1 cellular context compared by ENCODE assay signal in genomic region chr3:50676031-50676705, GRCh38.
TF ChIP-seq lines count a peak whose summit lies in the region.

No MANE protein-coding gene starts in this region.

TF ChIP-seq in A549, 52 proteins besides CTCF, POLR2A, EP300 and RAD21 (continued from another document):
- TF ChIP-seq BCL3 (IDR thresholded peaks at IDR 0.05) (no peak), HOXA7 (CRISPR knock-in tag; IDR thresholded peaks at IDR 0.05) (no peak), ATOH8 (CRISPR knock-in tag; IDR thresholded peaks at IDR 0.05; ENCODE audit: low read depth) (no peak), ZSCAN20 (CRISPR knock-in tag; IDR thresholded peaks at IDR 0.05) (no peak), RARB (CRISPR knock-in tag; IDR thresholded peaks at IDR 0.05) (no peak), KDM1A (IDR thresholded peaks at IDR 0.05; ENCODE audit: low read depth) (no peak), NPAS2 (CRISPR knock-in tag; IDR thresholded peaks at IDR 0.05; ENCODE audit: borderline replicate concordance) (no peak), TFCP2L1 (CRISPR knock-in tag; IDR thresholded peaks at IDR 0.05) (no peak), JUN (IDR thresholded peaks at IDR 0.05) (no peak)
- TF ChIP-seq, protein P1, sequence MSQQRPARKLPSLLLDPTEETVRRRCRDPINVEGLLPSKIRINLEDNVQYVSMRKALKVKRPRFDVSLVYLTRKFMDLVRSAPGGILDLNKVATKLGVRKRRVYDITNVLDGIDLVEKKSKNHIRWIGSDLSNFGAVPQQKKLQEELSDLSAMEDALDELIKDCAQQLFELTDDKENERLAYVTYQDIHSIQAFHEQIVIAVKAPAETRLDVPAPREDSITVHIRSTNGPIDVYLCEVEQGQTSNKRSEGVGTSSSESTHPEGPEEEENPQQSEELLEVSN (IDR thresholded peaks at IDR 0.05; ENCODE audit: borderline replicate concordance, low read depth) = no peak
